Comparison of ENCODE assay signal across 30 cellular contexts in the genomic region with DNA sequence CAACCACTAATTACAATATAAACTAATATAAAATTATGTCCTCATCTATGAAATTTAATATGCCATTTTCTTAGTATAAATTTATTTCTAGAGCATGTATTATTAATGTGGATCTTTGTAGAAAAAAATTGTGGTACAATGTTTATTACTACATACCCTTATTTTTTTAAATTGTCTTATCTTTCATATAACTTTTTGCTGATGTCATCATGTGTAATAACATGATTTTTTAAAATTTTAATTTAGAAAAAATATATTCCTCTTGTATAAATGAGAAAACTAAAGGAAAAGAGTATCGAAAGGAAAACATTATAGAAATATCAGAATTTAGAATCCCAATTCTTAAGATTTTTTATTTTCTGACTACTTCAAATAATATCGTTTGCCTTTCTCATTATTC. TPM values are rescaled to one million over a fixed set of nuclear protein-coding genes. Genes with fewer than 3 reads are reported as not detected.
"Had no signal": no experiment of that assay in that cellular context is flagged by ENCODE, and none has a peak within 500 bp of the region (broad histone marks: within the 10 kb centered on the region; RNA-seq: fewer than 3 reads in every experiment).

No MANE protein-coding gene starts in this region.

- H3K27me3 ChIP-seq: body of pancreas, foreskin keratinocyte, gastroesophageal sphincter, heart right ventricle had no signal

- H3K27ac Mint-ChIP-seq: activated CD4-positive, alpha-beta memory T cell treated with anti-CD3 and anti-CD28 coated beads, Interleukin-2, amount 10 ng/mL, durations not matched to agents 7 days and 5 days; activated CD4-positive, alpha-beta T cell treated with anti-CD3 and anti-CD28 coated beads, Interleukin-2, amount 10 ng/mL, durations not matched to agents 7 days and 5 days; activated naive CD8-positive, alpha-beta T cell; activated T-helper 17 cell treated with anti-CD3 and anti-CD28 coated beads, Interleukin-2, amount 50 U/mL, for 72 hours; effector memory CD8-positive, alpha-beta T cell; WTC11 had no signal

- H3K27ac ChIP-seq: body of pancreas, foreskin keratinocyte, gastroesophageal sphincter, heart right ventricle, VCaP had no signal

- H3K36me3 Mint-ChIP-seq: activated naive CD8-positive, alpha-beta T cell; WTC11 had no signal

- H3K4me1 ChIP-seq: foreskin keratinocyte had no signal

- H3K9me3 Mint-ChIP-seq: activated CD4-positive, alpha-beta memory T cell treated with anti-CD3 and anti-CD28 coated beads, Interleukin-2, amount 10 ng/mL, durations not matched to agents 7 days and 5 days; activated CD4-positive, alpha-beta T cell treated with anti-CD3 and anti-CD28 coated beads, Interleukin-2, amount 10 ng/mL, durations not matched to agents 7 days and 5 days; activated T-cell treated with anti-CD3 and anti-CD28 coated beads, Interleukin-2, amount 50 U/mL, for 4 hours; activated T-helper 17 cell treated with anti-CD3 and anti-CD28 coated beads, Interleukin-2, amount 50 U/mL, for 72 hours; effector memory CD8-positive, alpha-beta T cell had no signal

- H3K9me3 ChIP-seq: body of pancreas, gastroesophageal sphincter had no signal

- H3K27me3 Mint-ChIP-seq: activated CD4-positive, alpha-beta memory T cell treated with anti-CD3 and anti-CD28 coated beads, Interleukin-2, amount 10 ng/mL, durations not matched to agents 7 days and 5 days had no signal

- FAIRE-seq: colon had no signal

- ATAC-seq: activated T-cell treated with anti-CD3 and anti-CD28 coated beads, Interleukin-2, amount 50 U/mL, for 4 hours; activated T-helper 17 cell treated with anti-CD3 and anti-CD28 coated beads, Interleukin-2, amount 50 U/mL, for 72 hours; body of pancreas; effector memory CD8-positive, alpha-beta T cell; esophagus mucosa; foreskin keratinocyte; gastroesophageal sphincter; heart right ventricle; WTC11 had no signal

- H3K4me3 ChIP-seq: body of pancreas, gastroesophageal sphincter, heart right ventricle had no signal

- H3K36me3 ChIP-seq: gastroesophageal sphincter, heart right ventricle had no signal

- H3K4me1 Mint-ChIP-seq: activated T-helper 17 cell treated with anti-CD3 and anti-CD28 coated beads, Interleukin-2, amount 50 U/mL, for 72 hours had no signal

- DNase-seq: activated CD4-positive, alpha-beta memory T cell treated with anti-CD3 and anti-CD28 coated beads, Interleukin-2, amount 10 ng/mL, durations not matched to agents 7 days and 5 days; activated CD4-positive, alpha-beta T cell treated with anti-CD3 and anti-CD28 coated beads for 1 hour; activated CD4-positive, alpha-beta T cell treated with anti-CD3 and anti-CD28 coated beads for 4 hours; activated CD4-positive, alpha-beta T cell treated with anti-CD3 and anti-CD28 coated beads, Interleukin-2, amount 10 ng/mL, durations not matched to agents 7 days and 5 days; activated CD4-positive, alpha-beta T cell treated with anti-CD3 and anti-CD28 coated beads, Interleukin-2, amount 50 U/mL, for 4 hours; activated CD8-positive, alpha-beta memory T cell treated with anti-CD3 and anti-CD28 coated beads for 24 hours; activated effector memory CD4-positive, alpha-beta T cell treated with Interleukin-2 at 50 U/mL for 16 hours; activated gamma-delta T cell treated with Interleukin-2 at 50 U/mL for 16 hours; activated naive CD4-positive, alpha-beta T cell treated with anti-CD3 and anti-CD28 coated beads, Interleukin-2, amount 50 U/mL, for 16 hours; activated naive CD4-positive, alpha-beta T cell treated with Interleukin-2 at 50 U/mL for 16 hours; activated T-cell treated with anti-CD3 and anti-CD28 coated beads, Interleukin-2, amount 50 U/mL, for 4 hours; amniotic stem cell; aorta; body of pancreas; caudate nucleus; cortex of kidney; dermis blood vessel endothelial cell; effector CD4-positive, alpha-beta T cell; effector memory CD8-positive, alpha-beta T cell; foreskin keratinocyte; heart right ventricle; T-helper 2 cell had no signal

- H3K4me3 Mint-ChIP-seq: activated CD4-positive, alpha-beta memory T cell treated with anti-CD3 and anti-CD28 coated beads, Interleukin-2, amount 10 ng/mL, durations not matched to agents 7 days and 5 days; activated CD4-positive, alpha-beta T cell treated with anti-CD3 and anti-CD28 coated beads, Interleukin-2, amount 10 ng/mL, durations not matched to agents 7 days and 5 days; activated naive CD8-positive, alpha-beta T cell; activated T-cell treated with anti-CD3 and anti-CD28 coated beads, Interleukin-2, amount 50 U/mL, for 4 hours; activated T-helper 17 cell treated with anti-CD3 and anti-CD28 coated beads, Interleukin-2, amount 50 U/mL, for 72 hours; effector memory CD8-positive, alpha-beta T cell; WTC11 had no signal

RNA-seq across cellular contexts. Expression of gene SCN2A, which starts 49.9 kb away (rescaled TPM):
- total RNA-seq: activated CD4-positive, alpha-beta memory T cell treated with anti-CD3 and anti-CD28 coated beads, Interleukin-2, amount 10 ng/mL, durations not matched to agents 7 days and 5 days; T-helper 1 cell treated with Interleukin-12 subunit alpha and Interleukin-12 subunit beta and Interleukin-4 antibody, amounts not matched to agents 30 ng/mL and 1 ng/mL, for 36 hours had no signal
